ENCODE assay signal across 22 cellular contexts in genomic region chr18:6837904-6838303, GRCh38.
"Had no signal": no experiment of that assay in that cellular context is flagged by ENCODE, and none has a peak within 500 bp of the region (broad histone marks: within the 10 kb centered on the region; RNA-seq: fewer than 3 reads in every experiment).

No MANE protein-coding gene starts in this region.

- H3K36me3 Mint-ChIP-seq: natural killer cell; stimulated activated effector memory CD8-positive, alpha-beta T cell treated with anti-CD3 and anti-CD28 coated beads, Interleukin-12 subunit alpha, Interleukin-12 subunit beta, amount 100 ng/mL, for 72 hours had no signal

- FAIRE-seq: keratinocyte had no signal

- H3K4me1 ChIP-seq: colonic mucosa, parathyroid adenoma had no signal

- ATAC-seq: esophagus mucosa; left ventricle myocardium superior; lower lobe of right lung; natural killer cell; stimulated activated effector memory CD8-positive, alpha-beta T cell treated with anti-CD3 and anti-CD28 coated beads, Interleukin-12 subunit alpha, Interleukin-12 subunit beta, amount 100 ng/mL, for 72 hours had no signal

- H2AFZ ChIP-seq: parathyroid adenoma had no signal

- H3K27ac ChIP-seq: colonic mucosa, epithelial cell of prostate, lower lobe of right lung, parathyroid adenoma, sigmoid colon, stomach had no signal

- H3K9me3 Mint-ChIP-seq: endodermal cell had no signal

- H3K4me3 Mint-ChIP-seq: dendritic cell treated with granulocyte-macrophage colony-stimulating factor and Interleukin-4, amounts not matched to agents 40 ng/mL and 50 ng/mL, for 4 days; endodermal cell; natural killer cell; stimulated activated effector memory CD8-positive, alpha-beta T cell treated with anti-CD3 and anti-CD28 coated beads, Interleukin-12 subunit alpha, Interleukin-12 subunit beta, amount 100 ng/mL, for 72 hours had no signal

- H3K36me3 ChIP-seq: colonic mucosa, lower lobe of right lung, sigmoid colon, stomach, thyroid gland had no signal

- H3K27me3 ChIP-seq: colonic mucosa, sigmoid colon, stomach, thyroid gland had no signal

- H3K27ac Mint-ChIP-seq: dendritic cell treated with granulocyte-macrophage colony-stimulating factor and Interleukin-4, amounts not matched to agents 40 ng/mL and 50 ng/mL, for 4 days; endodermal cell; natural killer cell; progenitor cell of endocrine pancreas; stimulated activated effector memory CD8-positive, alpha-beta T cell treated with anti-CD3 and anti-CD28 coated beads, Interleukin-12 subunit alpha, Interleukin-12 subunit beta, amount 100 ng/mL, for 72 hours had no signal

- DNase-seq: colonic mucosa; effector CD8-positive, alpha-beta T cell; endodermal cell; foreskin melanocyte; left ventricle myocardium superior; lower lobe of right lung; natural killer cell; occipital lobe; sigmoid colon; stimulated activated CD4-positive, alpha-beta T cell treated with anti-CD3 and anti-CD28 coated beads, Interleukin-2, amount 100 ng/mL, for 24 hours; stimulated activated CD4-positive, alpha-beta T cell treated with anti-CD3 and anti-CD28 coated beads, Interleukin-4, amount 100 ng/mL, for 24 hours; stimulated activated naive CD4-positive, alpha-beta T cell treated with Interleukin-2 at 50 U/mL for 16 hours; stomach; thyroid gland; trophoblast cell had no signal

- H3K27me3 Mint-ChIP-seq: dendritic cell treated with granulocyte-macrophage colony-stimulating factor and Interleukin-4, amounts not matched to agents 40 ng/mL and 50 ng/mL, for 4 days; progenitor cell of endocrine pancreas had no signal

- H3K4me1 Mint-ChIP-seq: natural killer cell; stimulated activated effector memory CD8-positive, alpha-beta T cell treated with anti-CD3 and anti-CD28 coated beads, Interleukin-12 subunit alpha, Interleukin-12 subunit beta, amount 100 ng/mL, for 72 hours had no signal

- H3K9me3 ChIP-seq: colonic mucosa, lower lobe of right lung, sigmoid colon, stomach, thyroid gland had no signal

- H3K79me2 ChIP-seq: parathyroid adenoma had no signal

- H3K9ac ChIP-seq: parathyroid adenoma had no signal

- H3K4me3 ChIP-seq: colonic mucosa, lower lobe of right lung, sigmoid colon, stomach, thyroid gland had no signal
